ENCODE assay signal across 8 cellular contexts in the genomic region with DNA sequence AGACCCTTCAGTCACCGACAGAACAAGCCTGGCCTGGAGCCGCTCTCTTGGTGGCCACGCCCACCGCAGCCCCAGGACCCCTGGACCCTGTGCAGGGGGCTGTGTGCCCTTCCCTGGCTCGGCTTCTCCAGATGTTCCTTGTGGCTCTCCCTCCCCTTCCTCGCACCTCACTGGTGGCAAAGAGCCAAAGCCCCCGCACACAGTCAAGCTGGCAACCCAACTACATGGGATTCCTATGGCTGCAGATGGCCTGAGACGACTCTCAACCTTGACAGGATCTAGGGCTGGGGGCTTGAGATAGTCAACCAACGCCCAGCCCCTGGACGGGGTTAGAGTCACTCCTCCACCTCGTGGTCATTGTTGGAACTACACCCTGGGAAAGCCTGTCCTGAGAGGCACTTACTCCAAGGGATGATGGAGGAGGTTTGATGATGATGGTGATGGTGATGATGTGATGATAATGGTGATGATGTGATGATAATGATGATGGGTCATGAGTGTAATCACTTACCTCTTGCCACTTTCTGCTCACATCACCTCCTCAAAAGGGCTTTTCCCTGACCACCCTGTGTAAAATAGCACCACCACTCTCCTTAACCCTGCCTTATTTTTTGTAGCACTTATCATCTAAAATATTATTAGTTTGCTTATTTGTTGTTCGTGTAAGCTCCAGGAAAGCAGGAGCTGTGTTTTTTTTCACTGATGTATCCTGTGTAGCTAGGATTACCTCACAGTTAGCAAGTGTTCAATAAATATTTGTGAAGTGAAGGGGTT.
A peak's percentile ranks its signal among the peaks of the same experiment; 100 is the strongest.
DNase-seq lines count a peak whose midpoint lies in the region; ATAC-seq and TF ChIP-seq lines count a peak whose summit lies in the region.

No MANE protein-coding gene starts in this region.

- H3K4me1 Mint-ChIP-seq in CD8-positive, alpha-beta T cell (ENCODE audit: low read depth), result no peaks in the 10 kb centered on the region

- H3K4me2 ChIP-seq in trophoblast cell (ENCODE audit: low read length), result no peak overlapping the region

- no peaks in the 10 kb centered on the region for H3K79me2 ChIP-seq in trophoblast cell (ENCODE audit: control insufficient read depth, insufficient read depth, low read length, poor library complexity)

- H3K4me3 ChIP-seq in CD8-positive, alpha-beta T cell (ENCODE audit: low read depth, low read length), result no peak overlapping the region
- H3K4me3 ChIP-seq in HFF-Myc (replicated peaks; ENCODE audit: low read depth, low read length) (no peak overlapping the region), trophoblast cell (ENCODE audit: low read depth, low read length) (no peak overlapping the region)

- ATAC-seq in CD8-positive, alpha-beta T cell, result no peak
- ATAC-seq in GM19023 (IDR thresholded peaks at IDR 0.05; ENCODE audit: unreplicated experiment), result no peak
- ATAC-seq in GM21515 (IDR thresholded peaks at IDR 0.05; ENCODE audit: unreplicated experiment), result no peak

- H3K36me3 ChIP-seq in CD8-positive, alpha-beta T cell (ENCODE audit: insufficient read depth, low read length), result no peaks in the 10 kb centered on the region
- H3K36me3 ChIP-seq in trophoblast cell (ENCODE audit: control insufficient read depth in 1 of 2, insufficient read depth in 2 of 2, low read length in 2 of 2), result no peaks in the 10 kb centered on the region

- peaks cover 27% of the 10 kb centered on the region for H3K27me3 Mint-ChIP-seq in CD8-positive, alpha-beta T cell (ENCODE audit: low read depth)

- no peak overlapping the region for H3K27ac Mint-ChIP-seq in CD8-positive, alpha-beta T cell

- H4K12ac ChIP-seq in trophoblast cell (ENCODE audit: low read depth, low read length), result no peak overlapping the region

- DNase-seq in CD8-positive, alpha-beta T cell, result peak; percentile 6 to 57 (median 34)
- DNase-seq in HFF-Myc (ENCODE audit: extremely low read depth, low read depth), result peak; percentile 7
- DNase-seq in OCI-M1 (lab: John Stamatoyannopoulos, UW), result peak; percentile 91
- DNase-seq in activated T-helper 9 cell treated with anti-CD3 and anti-CD28 coated beads, Interleukin-2, amount 50 U/mL, for 16 hours (ENCODE audit: low read depth), result peak; percentile 5
- DNase-seq in germinal center (ENCODE audit: low spot score), result peak; percentile 63
- DNase-seq in trophoblast cell, result peak; percentile 42 to 83

- no peak overlapping the region for H3K18ac ChIP-seq in trophoblast cell (ENCODE audit: low read length)

- POLR2A ChIA-PET in CD8-positive, alpha-beta T cell (lab: Charles Lee), result no interaction called here

- H2AFZ ChIP-seq in trophoblast cell (ENCODE audit: insufficient read depth, low read length, poor library complexity), result no peak overlapping the region

- no peaks in the 10 kb centered on the region for H3K9me3 ChIP-seq in CD8-positive, alpha-beta T cell (ENCODE audit: low read length)
- peaks cover 2% of the 10 kb centered on the region for H3K9me3 ChIP-seq in trophoblast cell (ENCODE audit: insufficient read depth, low read depth, low read length)

- no peaks in the 10 kb centered on the region for H3K27me3 ChIP-seq in CD8-positive, alpha-beta T cell (ENCODE audit: insufficient read depth, low read length)
- no peaks in the 10 kb centered on the region for H3K27me3 ChIP-seq in trophoblast cell (ENCODE audit: insufficient read depth, low read length)

- H3K9ac ChIP-seq in trophoblast cell (ENCODE audit: low read length), result no peak overlapping the region

- no peak overlapping the region for H2BK12ac ChIP-seq in trophoblast cell (ENCODE audit: low read length)

- WGBS in trophoblast cell (ENCODE audit: extremely low coverage, insufficient coverage, insufficient read length), result no CpG with 5 or more reads among the region's 12 CpGs

- CTCF ChIA-PET in CD8-positive, alpha-beta T cell (lab: Charles Lee), result interaction anchor here (0.7 to 1.7 kb wide), 3 partner anchors 21 to 946 kb away, joined by 3 to 5 read pairs (median 4); no protein-coding TSS in a partner anchor

- H3K4ac ChIP-seq in trophoblast cell (ENCODE audit: low read depth, low read length), result no peak overlapping the region

- TF ChIP-seq CTCF in CD8-positive, alpha-beta T cell (IDR thresholded peaks at IDR 0.05), result peak; percentile 44
- TF ChIP-seq CTCF in HFF-Myc (IDR thresholded peaks at IDR 0.05; ENCODE audit: low read depth, low read length, missing control alignments), result peak; percentile 87

- H3K4me3 Mint-ChIP-seq in CD8-positive, alpha-beta T cell, result no peak overlapping the region

- intact Hi-C loops in CD8-positive, alpha-beta T cell (cut with DNase I, micrococcal nuclease), result loop anchor here (2.0 to 5.0 kb wide), 3 partner anchors 946 to 962 kb away; no protein-coding TSS in a partner anchor

- H3K27ac ChIP-seq in CD8-positive, alpha-beta T cell (ENCODE audit: low read depth, low read length), result no peak overlapping the region
- no peak overlapping the region for H3K27ac ChIP-seq in trophoblast cell (ENCODE audit: low read depth, low read length)

- H3K9me3 Mint-ChIP-seq in CD8-positive, alpha-beta T cell, result no peaks in the 10 kb centered on the region

- no peak overlapping the region for H4K8ac ChIP-seq in trophoblast cell (ENCODE audit: low read depth, low read length)

- no peaks in the 10 kb centered on the region for H3K79me1 ChIP-seq in trophoblast cell (ENCODE audit: low read length)

- H3K36me3 Mint-ChIP-seq in CD8-positive, alpha-beta T cell, result no peaks in the 10 kb centered on the region

- H3K4me1 ChIP-seq in CD8-positive, alpha-beta T cell (ENCODE audit: insufficient read depth, low read length), result no peaks in the 10 kb centered on the region
- H3K4me1 ChIP-seq in trophoblast cell (ENCODE audit: control insufficient read depth in 1 of 2, insufficient read depth in 2 of 2, low read length in 2 of 2), result no peaks in the 10 kb centered on the region

- H2BK5ac ChIP-seq in trophoblast cell (ENCODE audit: low read depth, low read length, poor library complexity), result no peak overlapping the region

- no peak overlapping the region for H2AK5ac ChIP-seq in trophoblast cell (ENCODE audit: low read length)

- H3K14ac ChIP-seq in trophoblast cell (ENCODE audit: low read length), result no peak overlapping the region

- H2BK120ac ChIP-seq in trophoblast cell (ENCODE audit: insufficient read depth, low read length, poor library complexity), result no peak overlapping the region

- no peak overlapping the region for H3K23ac ChIP-seq in trophoblast cell (ENCODE audit: low read length)

- no peak overlapping the region for H4K91ac ChIP-seq in trophoblast cell (ENCODE audit: low read depth, low read length)

Comparison
In these comparisons a context has a peak if more than half of its experiments do, and no peak if none do; other contexts are left out.
1. DNase-seq: peak in every context shown above with its lines; median percentile 91 in OCI-M1; 63 in germinal center; 62 in trophoblast cell; 34 in CD8-positive, alpha-beta T cell; 7 in HFF-Myc; 5 in activated T-helper 9 cell treated with anti-CD3 and anti-CD28 coated beads, Interleukin-2, amount 50 U/mL, for 16 hours.